Comparison of ENCODE assay signal across 19 cellular contexts in genomic region chr17:9200699-9201359, GRCh38.
DNase-seq lines count a peak whose midpoint lies in the region; ATAC-seq, FAIRE-seq and TF ChIP-seq lines count a peak whose summit lies in the region.
"Had no signal": no experiment of that assay in that cellular context is flagged by ENCODE, and none has a peak within 500 bp of the region (broad histone marks: within the 10 kb centered on the region; RNA-seq: fewer than 3 reads in every experiment).

No MANE protein-coding gene starts in this region.

- intact Hi-C loops in spleen (cut with DNase I; ENCODE audit: low total_unique reads), result no loop called here
- intact Hi-C loops in tibial artery (cut with DNase I; ENCODE audit: low total_unique reads), result no loop called here

- WGBS in spleen, 5 donors, result 58 to 75% (median 70%) methylated on average over 5 of the region's 5 CpGs

- H3K27me3 ChIP-seq in spleen (replicated peaks in 1 of 7) (peaks cover 0 to 10% (median 0%) of the 10 kb centered on the region in 7 donors), tibial artery (no peaks in the 10 kb centered on the region)
- H3K27me3 ChIP-seq: brain microvascular endothelial cell had no signal

- H3K4me3 ChIP-seq in spleen (no peak overlapping the region), tibial artery (no peak overlapping the region)
- H3K4me3 ChIP-seq: SK-N-MC, thoracic aorta had no signal

- H3K27ac ChIP-seq in spleen, result no peak overlapping the region
- H3K27ac ChIP-seq in tibial artery, result no peak overlapping the region
- H3K27ac ChIP-seq: brain microvascular endothelial cell, SK-N-MC, thoracic aorta had no signal

- peak; percentile 73 for ATAC-seq in GM19025 (IDR thresholded peaks at IDR 0.05; ENCODE audit: low read depth, unreplicated experiment)
- peak; percentile 65 for ATAC-seq in GM21737 (IDR thresholded peaks at IDR 0.05; ENCODE audit: unreplicated experiment)
- ATAC-seq in HG03159 (IDR thresholded peaks at IDR 0.05; ENCODE audit: unreplicated experiment), result peak; percentile 86
- ATAC-seq: effector memory CD8-positive, alpha-beta T cell; naive thymus-derived CD8-positive, alpha-beta T cell; sciatic nerve had no signal

- peaks cover 0 to 29% (median 2%) of the 10 kb centered on the region in 6 donors for H3K4me1 ChIP-seq in spleen
- H3K4me1 ChIP-seq in tibial artery, result peaks cover 0 to 10% (median 6%) of the 10 kb centered on the region in 4 donors

- TF ChIP-seq POLR2A in spleen (IDR thresholded peaks at IDR 0.05), result no peak

- no peak for FAIRE-seq in D721Med (lab: Jason Lieb, UNC)

- H3K9me3 ChIP-seq in spleen (peaks cover 0 to 5% (median 0%) of the 10 kb centered on the region in 8 donors), tibial artery (no peaks in the 10 kb centered on the region)
- H3K9me3 ChIP-seq: thoracic aorta had no signal

- DNase-seq in spleen, result peak; percentile 1
- no peak for DNase-seq in 8988T
- DNase-seq in D721Med (ENCODE audit: insufficient read length, low spot score), result no peak
- DNase-seq in activated CD4-positive, alpha-beta T cell treated with anti-CD3 and anti-CD28 coated beads, Interleukin-2, amount 50 U/mL, for 48 hours, result no peak
- no peak for DNase-seq in tibial artery
- DNase-seq: activated CD4-positive, alpha-beta T cell treated with anti-CD3 and anti-CD28 coated beads for 1 hour; brain microvascular endothelial cell; COR-L47; effector memory CD8-positive, alpha-beta T cell; HFFc6; NCI-H187 treated with DMSO at 0.1 percent for 48 hours; NK-92 treated with Interleukin-12 subunit alpha and Interleukin-12 subunit beta, amount 100 ng/mL, for 24 hours had no signal

- no peaks in the 10 kb centered on the region for H3K36me3 ChIP-seq in spleen
- peaks cover 0 to 3% (median 0%) of the 10 kb centered on the region in 3 donors for H3K36me3 ChIP-seq in tibial artery
- H3K36me3 ChIP-seq: brain microvascular endothelial cell, thoracic aorta had no signal

- no peak for TF ChIP-seq CTCF in spleen (IDR thresholded peaks at IDR 0.05 in 8 of 11, conservative IDR thresholded peaks at IDR 0.05 in 3 of 11)
- TF ChIP-seq CTCF in D721Med (IDR thresholded peaks at IDR 0.05; ENCODE audit: insufficient read depth, missing control alignments), result no peak
- no peak for TF ChIP-seq CTCF in tibial artery (IDR thresholded peaks at IDR 0.05)
